ENCODE assay signal across 21 cellular contexts in genomic region chr2:150309681-150310080, GRCh38.
A peak's percentile ranks its signal among the peaks of the same experiment; 100 is the strongest.
DNase-seq lines count a peak whose midpoint lies in the region; ATAC-seq and TF ChIP-seq lines count a peak whose summit lies in the region.
"Had no signal": no experiment of that assay in that cellular context is flagged by ENCODE, and none has a peak within 500 bp of the region (broad histone marks: within the 10 kb centered on the region; RNA-seq: fewer than 3 reads in every experiment).

No MANE protein-coding gene starts in this region.

- no TSS peak for BruUV-seq in mammary epithelial cell (replicated peaks; lab: Mats Ljungman, UMichigan)

- H3K9ac ChIP-seq in mammary epithelial cell (ENCODE audit: insufficient read depth, low read length) = no peak overlapping the region
- H3K9ac ChIP-seq: GM23248 had no signal

- in situ Hi-C loops in transverse colon (cut with MboI; ENCODE audit: low pct_ligation_motif_present in 1 of 4, low pct_unique_long_range_greater_than_20kb in 1 of 4, low sequenced_read_pairs in 3 of 4) = no loop called here
- in situ Hi-C loops in mammary epithelial cell (cut with MboI; ENCODE audit: low sequenced_read_pairs in 2 of 2) = no loop called here

- no peak overlapping the region for H3K4me2 ChIP-seq in mammary epithelial cell (ENCODE audit: insufficient read depth, low read depth, low read length)

- WGBS in transverse colon (ENCODE audit: low coverage in 1 of 2), 2 donors = 19% methylated on average over 2 of the region's 2 CpGs; no CpG with 5 or more reads in 1 of the 2 donors
- WGBS in mammary epithelial cell (ENCODE audit: low coverage, missing lambda C conversion rate) = 58% methylated on average over 2 of the region's 2 CpGs

- DNase-seq in SIG-M5 treated with dmso at 0.1 percent for 504 hours (lab: John Stamatoyannopoulos, UW; ENCODE audit: unreplicated experiment) (peak; percentile 47), SIG-M5 (lab: John Stamatoyannopoulos, UW) (no peak), choroid plexus epithelial cell (ENCODE audit: low read depth) (peak; percentile 29), mucosa of gallbladder (ENCODE audit: low spot score) (peak; percentile 53), transverse colon (peak; percentile 75), mammary epithelial cell (no peak), pons (ENCODE audit: low spot score) (no peak)
- DNase-seq: 8988T; activated CD4-positive, alpha-beta T cell treated with anti-CD3 and anti-CD28 coated beads for 36 hours; activated T-cell treated with anti-CD3 and anti-CD28 coated beads, Interleukin-2, amount 50 U/mL, for 4 hours; CD4-positive, alpha-beta memory T cell; GDM1; GM23248; kidney; MV-4-11; NCI-H510A treated with DMSO at 0.1 percent for 48 hours; NK-92 treated with Interleukin-12 subunit alpha and Interleukin-12 subunit beta, amount 100 ng/mL, for 24 hours had no signal

- TF ChIP-seq EP300 in transverse colon (IDR thresholded peaks at IDR 0.05; ENCODE audit: low read depth) = no peak

- dilution Hi-C loops in mammary epithelial cell (cut with HindIII; ENCODE audit: low sequenced_read_pairs) = no loop called here

- no peaks in the 10 kb centered on the region for H3K79me2 ChIP-seq in mammary epithelial cell (ENCODE audit: insufficient read depth, low read length)

- TF ChIP-seq CTCF in choroid plexus epithelial cell (conservative IDR thresholded peaks at IDR 0.05; ENCODE audit: low read depth, low read length) (no peak), transverse colon (IDR thresholded peaks at IDR 0.05) (no peak), mammary epithelial cell (conservative IDR thresholded peaks at IDR 0.05 in 1 of 2, IDR thresholded peaks at IDR 0.05 in 1 of 2; ENCODE audit: extremely low read depth in 1 of 2, insufficient read depth in 1 of 2, low read depth in 1 of 2, low read length in 2 of 2) (no peak)

- no peak overlapping the region for H2AFZ ChIP-seq in mammary epithelial cell (ENCODE audit: low read depth, low read length)
- H2AFZ ChIP-seq: GM23248 had no signal

- H3K4me1 ChIP-seq in transverse colon (peaks cover 0 to 21% (median 4%) of the 10 kb centered on the region in 4 donors), mammary epithelial cell (ENCODE audit: insufficient read depth, low read length) (no peaks in the 10 kb centered on the region)

- no peaks in the 10 kb centered on the region for H4K20me1 ChIP-seq in mammary epithelial cell (ENCODE audit: insufficient read depth, low read length)

- TF ChIP-seq POLR2A in transverse colon (IDR thresholded peaks at IDR 0.05) = no peak

- H3K4me3 ChIP-seq in choroid plexus epithelial cell (ENCODE audit: low read depth, low read length) = no peak overlapping the region
- H3K4me3 ChIP-seq in transverse colon = no peak overlapping the region
- H3K4me3 ChIP-seq in mammary epithelial cell (replicated peaks in 1 of 3; ENCODE audit: insufficient read depth in 1 of 3, low read depth in 2 of 3, low read length in 3 of 3) = no peak overlapping the region
- H3K4me3 ChIP-seq: GM23248, lung had no signal

- H3K36me3 ChIP-seq in transverse colon (no peaks in the 10 kb centered on the region), mammary epithelial cell (ENCODE audit: insufficient read depth, low read length) (no peaks in the 10 kb centered on the region)
- H3K36me3 ChIP-seq: neutrophil had no signal

- intact Hi-C loops in transverse colon (cut with DNase I; ENCODE audit: low total_unique reads) = no loop called here
- intact Hi-C loops in mammary epithelial cell (cut with micrococcal nuclease) = no loop called here

- CTCF ChIA-PET in mammary epithelial cell (lab: Charles Lee; ENCODE audit: low non-redundant PET) = no interaction called here

- no peak for ATAC-seq in HG02938 (IDR thresholded peaks at IDR 0.05; ENCODE audit: unreplicated experiment)
- ATAC-seq: activated CD4-positive, alpha-beta T cell treated with anti-CD3 and anti-CD28 coated beads for 36 hours; activated T-cell treated with anti-CD3 and anti-CD28 coated beads, Interleukin-2, amount 50 U/mL, for 4 hours; Panc1 had no signal

- H3K27ac ChIP-seq in transverse colon = peak overlapping the region; percentile 22 to 66 (median 47)
- no peak overlapping the region for H3K27ac ChIP-seq in mammary epithelial cell (ENCODE audit: insufficient read depth, low read depth, low read length)
- H3K27ac ChIP-seq: GM23248, neutrophil had no signal

- H3K9me3 ChIP-seq in transverse colon = peaks cover 2 to 4% of the 10 kb centered on the region in 2 donors
- peaks cover under 1% of the 10 kb centered on the region for H3K9me3 ChIP-seq in mammary epithelial cell (replicated peaks; ENCODE audit: insufficient read depth, low read length)

- no peaks in the 10 kb centered on the region for H3K27me3 ChIP-seq in transverse colon
- H3K27me3 ChIP-seq in mammary epithelial cell (ENCODE audit: insufficient read depth, low read length) = no peaks in the 10 kb centered on the region
- H3K27me3 ChIP-seq: neutrophil had no signal

Comparison
In these comparisons a context has a peak if more than half of its experiments do, and no peak if none do; other contexts are left out.
1. DNase-seq: peak in SIG-M5 treated with dmso at 0.1 percent for 504 hours (single experiment), choroid plexus epithelial cell (single experiment), mucosa of gallbladder (single experiment) and transverse colon (single experiment); none in SIG-M5 (single experiment), mammary epithelial cell (single experiment) and pons (single experiment).